Comparison of ENCODE assay signal across 27 cellular contexts in the genomic region with DNA sequence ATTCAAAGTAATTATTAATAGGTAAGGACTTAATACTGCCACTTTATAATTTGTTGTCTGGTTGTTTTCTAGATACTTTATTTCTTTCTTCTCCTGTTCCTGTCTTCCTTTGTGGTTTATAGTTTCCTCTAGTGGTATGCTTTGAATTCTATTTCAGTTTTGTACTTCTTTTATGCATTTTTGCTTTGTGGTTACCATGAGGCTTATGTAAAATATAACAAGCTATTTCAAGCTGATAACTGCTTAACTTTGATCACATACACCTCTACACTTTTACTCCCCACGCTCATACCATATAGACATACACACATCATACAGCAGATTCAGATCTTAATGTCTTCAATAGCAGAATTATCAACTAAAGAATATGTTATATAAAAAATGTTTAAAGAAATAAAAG.
"Had no signal": no experiment of that assay in that cellular context is flagged by ENCODE, and none has a peak within 500 bp of the region (broad histone marks: within the 10 kb centered on the region; RNA-seq: fewer than 3 reads in every experiment).

No MANE protein-coding gene starts in this region.

- ATAC-seq: esophagus mucosa; gastrocnemius medialis; heart right ventricle; left colon; left lobe of liver; left ventricle myocardium superior; lower lobe of right lung; mucosa of descending colon; naive thymus-derived CD8-positive, alpha-beta T cell had no signal

- H3K27ac Mint-ChIP-seq: mesothelial cell of epicardium; naive thymus-derived CD8-positive, alpha-beta T cell had no signal

- H3K9me3 ChIP-seq: gastrocnemius medialis had no signal

- H3K36me3 ChIP-seq: gastrocnemius medialis, heart right ventricle, lower lobe of right lung had no signal

- DNase-seq: dermis blood vessel endothelial cell; dorsolateral prefrontal cortex; effector CD4-positive, alpha-beta T cell; effector memory CD4-positive, alpha-beta T cell; esophagus squamous epithelium; foreskin fibroblast; foreskin melanocyte; gastrocnemius medialis; glutamatergic neuron; head of caudate nucleus; heart right ventricle; hippocampal formation; islet precursor cell; kidney; kidney glomerular epithelial cell; left colon; left ventricle myocardium superior; lower lobe of right lung; mesenchymal stem cell; mucosa of descending colon; naive B cell; naive thymus-derived CD8-positive, alpha-beta T cell had no signal

- H3K4me3 Mint-ChIP-seq: mesothelial cell of epicardium; naive B cell; naive thymus-derived CD8-positive, alpha-beta T cell had no signal

- H3K4me3 ChIP-seq: coronary artery, dorsolateral prefrontal cortex, esophagus squamous epithelium, gastrocnemius medialis, heart right ventricle, lower lobe of right lung, mucosa of descending colon had no signal

- H3K4me1 Mint-ChIP-seq: mesothelial cell of epicardium had no signal

- FAIRE-seq: endothelial cell of umbilical vein had no signal

- H3K27me3 ChIP-seq: dorsolateral prefrontal cortex, esophagus squamous epithelium, gastrocnemius medialis, heart right ventricle had no signal

- H3K27me3 Mint-ChIP-seq: naive B cell; naive thymus-derived CD8-positive, alpha-beta T cell had no signal

- H3K27ac ChIP-seq: coronary artery, dorsolateral prefrontal cortex, esophagus squamous epithelium, gastrocnemius medialis, heart right ventricle, lower lobe of right lung had no signal
